In the genomic region with DNA sequence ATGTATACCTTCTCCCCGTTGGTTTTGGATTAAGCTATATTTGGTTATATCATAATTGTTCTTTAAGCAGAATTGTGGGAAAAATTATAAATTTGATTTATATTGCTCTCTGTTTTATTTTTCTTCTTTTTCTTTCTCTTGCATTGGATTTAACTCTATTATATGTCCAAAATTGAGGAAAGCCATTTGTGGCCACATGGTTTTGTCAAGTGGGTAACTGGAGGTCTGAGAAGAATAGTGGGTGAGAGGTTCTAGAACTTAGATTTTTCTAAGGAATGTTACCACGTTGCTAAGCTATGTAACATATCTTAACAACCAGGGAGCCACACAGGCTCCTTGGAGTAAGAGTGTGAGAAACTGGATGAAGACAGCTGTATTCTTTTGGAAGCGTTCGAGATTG, we compare ENCODE assay signal across 27 cellular contexts. TPM values are rescaled to one million over a fixed set of nuclear protein-coding genes. Genes with fewer than 3 reads are reported as not detected.
DNase-seq lines count a peak whose midpoint lies in the region; ATAC-seq and TF ChIP-seq lines count a peak whose summit lies in the region.
"Had no signal": no experiment of that assay in that cellular context is flagged by ENCODE, and none has a peak within 500 bp of the region (broad histone marks: within the 10 kb centered on the region; RNA-seq: fewer than 3 reads in every experiment).

Gene C4orf17 (plus strand): TSS at position 301 of the 400 bp plus-strand sequence. CDS start 2,061 bp downstream, outside the sequence.

- H3K36me3 Mint-ChIP-seq in CD4-positive, alpha-beta T cell (ENCODE audit: low read depth) = no peaks in the 10 kb centered on the region
- no peaks in the 10 kb centered on the region for H3K36me3 Mint-ChIP-seq in GM23338 (ENCODE audit: low read depth)
- peaks cover 0 to 4% (median 0%) of the 10 kb centered on the region in 5 donors for H3K36me3 Mint-ChIP-seq in naive thymus-derived CD4-positive, alpha-beta T cell
- H3K36me3 Mint-ChIP-seq: CD14-positive monocyte; CD4-positive, CD25-positive, alpha-beta regulatory T cell; CD8-positive, alpha-beta T cell had no signal

- CTCF ChIA-PET in CD4-positive, alpha-beta T cell (lab: Charles Lee) = no interaction called here
- CTCF ChIA-PET in naive thymus-derived CD4-positive, alpha-beta T cell (lab: Charles Lee) = no interaction called here

- H3K9me3 Mint-ChIP-seq in CD4-positive, alpha-beta T cell = peaks cover 2% of the 10 kb centered on the region
- H3K9me3 Mint-ChIP-seq in GM23338 = peaks cover 2% of the 10 kb centered on the region; the same call in 1 of the 3 replicates
- H3K9me3 Mint-ChIP-seq in naive thymus-derived CD4-positive, alpha-beta T cell = peaks cover 0 to 7% (median 0%) of the 10 kb centered on the region in 11 donors
- H3K9me3 Mint-ChIP-seq: CD8-positive, alpha-beta T cell had no signal

- H3K4me1 Mint-ChIP-seq in CD4-positive, alpha-beta T cell (ENCODE audit: low read depth) = peaks cover 43% of the 10 kb centered on the region
- H3K4me1 Mint-ChIP-seq in GM23338 = no peaks in the 10 kb centered on the region
- H3K4me1 Mint-ChIP-seq in naive thymus-derived CD4-positive, alpha-beta T cell = peaks cover 24 to 47% (median 39%) of the 10 kb centered on the region in 7 donors
- H3K4me1 Mint-ChIP-seq: CD14-positive monocyte had no signal

- H3K27me3 Mint-ChIP-seq in CD4-positive, alpha-beta T cell = no peaks in the 10 kb centered on the region
- H3K27me3 Mint-ChIP-seq in GM23338 (ENCODE audit: insufficient read depth, low read depth, poor library complexity) = no peaks in the 10 kb centered on the region
- peaks cover 0 to 11% (median 0%) of the 10 kb centered on the region in 5 donors for H3K27me3 Mint-ChIP-seq in naive thymus-derived CD4-positive, alpha-beta T cell

- peak within 1 kb of the TSS; percentile 90 for H3K27ac Mint-ChIP-seq in CD4-positive, alpha-beta T cell
- peak within 1 kb of the TSS; percentile 77; the same call in 1 of the 2 replicates for H3K27ac Mint-ChIP-seq in GM23338
- H3K27ac Mint-ChIP-seq in naive thymus-derived CD4-positive, alpha-beta T cell = peak within 1 kb of the TSS in 7 of 9 donors; percentile 8 to 91 (median 73)
- H3K27ac Mint-ChIP-seq: CD14-positive monocyte; CD4-positive, CD25-positive, alpha-beta regulatory T cell; CD8-positive, alpha-beta T cell had no signal

- no peak within 1 kb of the TSS for H2AFZ ChIP-seq in GM23338

- no peak for TF ChIP-seq CTCF in CD4-positive, alpha-beta T cell (IDR thresholded peaks at IDR 0.05)
- TF ChIP-seq CTCF in GM23338 (conservative IDR thresholded peaks at IDR 0.05; ENCODE audit: low read depth in 2 of 2) (no peak), testis (IDR thresholded peaks at IDR 0.05) (no peak)

- H3K4me3 ChIP-seq in GM23338 = no peak within 1 kb of the TSS
- no peak within 1 kb of the TSS for H3K4me3 ChIP-seq in naive thymus-derived CD4-positive, alpha-beta T cell (ENCODE audit: low read length)
- no peak within 1 kb of the TSS for H3K4me3 ChIP-seq in testis
- H3K4me3 ChIP-seq: BLaER1, GM12878 had no signal

- no peaks in the 10 kb centered on the region for H3K79me2 ChIP-seq in GM23338 (replicated peaks; ENCODE audit: insufficient read depth)

- no peak for ATAC-seq in CD4-positive, alpha-beta T cell (ENCODE audit: poor library complexity)
- ATAC-seq in GM23338 = no peak
- ATAC-seq in naive thymus-derived CD4-positive, alpha-beta T cell = no peak
- ATAC-seq in sciatic nerve = no peak
- ATAC-seq: CD8-positive, alpha-beta T cell; GM12878 had no signal

- no peak for TF ChIP-seq POLR2A in testis (IDR thresholded peaks at IDR 0.05)

- H3K4me3 Mint-ChIP-seq in CD4-positive, alpha-beta T cell = no peak within 1 kb of the TSS
- no peak within 1 kb of the TSS for H3K4me3 Mint-ChIP-seq in GM23338
- H3K4me3 Mint-ChIP-seq in naive thymus-derived CD4-positive, alpha-beta T cell = no peak within 1 kb of the TSS
- H3K4me3 Mint-ChIP-seq: CD14-positive monocyte; CD8-positive, alpha-beta T cell had no signal

- DNase-seq in CD4-positive, alpha-beta T cell = no peak
- DNase-seq in GM23338 (ENCODE audit: low spot score) = no peak
- DNase-seq in naive thymus-derived CD4-positive, alpha-beta T cell = no peak
- DNase-seq in testis = no peak
- no peak for DNase-seq in activated effector memory CD4-positive, alpha-beta T cell treated with anti-CD3 and anti-CD28 coated beads, Interleukin-2, amount 50 U/mL, for 16 hours
- no peak for DNase-seq in cerebellar cortex (ENCODE audit: low spot score)
- no peak for DNase-seq in sciatic nerve (ENCODE audit: low spot score)
- DNase-seq: 8988T; ACHN; BE2C; C1 segment of cervical spinal cord; CD4-positive, CD25-positive, alpha-beta regulatory T cell; CD8-positive, alpha-beta T cell; DMS 273 treated with DMSO at 0.1 percent for 48 hours; DMS153; DMS53; DMS79; DND-41; EL; GDM1 had no signal

- H3K4me1 ChIP-seq in GM23338 (ENCODE audit: insufficient read depth) = no peaks in the 10 kb centered on the region
- peaks cover 8 to 27% of the 10 kb centered on the region in 2 donors for H3K4me1 ChIP-seq in naive thymus-derived CD4-positive, alpha-beta T cell (ENCODE audit: control insufficient read depth in 2 of 2, insufficient read depth in 2 of 2, low read length in 2 of 2)
- H3K4me1 ChIP-seq in testis = no peaks in the 10 kb centered on the region
- H3K4me1 ChIP-seq: BE2C, BLaER1 had no signal

- H4K20me1 ChIP-seq in GM23338 (replicated peaks; ENCODE audit: insufficient read depth) = no peaks in the 10 kb centered on the region
- H4K20me1 ChIP-seq: BLaER1 had no signal

- no peaks in the 10 kb centered on the region for H3K27me3 ChIP-seq in CD4-positive, alpha-beta T cell (ENCODE audit: control insufficient read depth, insufficient read depth, low read length)
- H3K27me3 ChIP-seq in GM23338 (ENCODE audit: insufficient read depth) (no peaks in the 10 kb centered on the region), testis (no peaks in the 10 kb centered on the region)
- no peaks in the 10 kb centered on the region for H3K27me3 ChIP-seq in naive thymus-derived CD4-positive, alpha-beta T cell (ENCODE audit: control insufficient read depth in 2 of 2, insufficient read depth in 2 of 2, low read length in 2 of 2)
- H3K27me3 ChIP-seq: BLaER1 had no signal

- H3F3A ChIP-seq in GM23338 (replicated peaks; ENCODE audit: low read depth) = no peaks in the 10 kb centered on the region

- POLR2A ChIA-PET in CD4-positive, alpha-beta T cell (lab: Charles Lee) = no interaction called here
- POLR2A ChIA-PET in naive thymus-derived CD4-positive, alpha-beta T cell (lab: Charles Lee) = no interaction called here

- no peak within 1 kb of the TSS for H3K27ac ChIP-seq in CD4-positive, alpha-beta T cell (ENCODE audit: low read depth, low read length)
- no peak within 1 kb of the TSS for H3K27ac ChIP-seq in GM23338 (ENCODE audit: low read depth)
- H3K27ac ChIP-seq in naive thymus-derived CD4-positive, alpha-beta T cell (ENCODE audit: low read depth, low read length) = no peak within 1 kb of the TSS
- H3K27ac ChIP-seq in testis = no peak within 1 kb of the TSS
- H3K27ac ChIP-seq: BLaER1 had no signal

- WGBS in testis, 2 donors = 81 to 84% methylated on average over 4 of the region's 4 CpGs

- no peak within 1 kb of the TSS for H3K4me2 ChIP-seq in GM23338
- H3K4me2 ChIP-seq: BLaER1 had no signal

- H3K36me3 ChIP-seq in GM23338 (ENCODE audit: insufficient read depth) (no peaks in the 10 kb centered on the region), testis (ENCODE audit: low read depth, missing control alignments) (no peaks in the 10 kb centered on the region)
- H3K36me3 ChIP-seq in naive thymus-derived CD4-positive, alpha-beta T cell (ENCODE audit: control insufficient read depth in 2 of 3, insufficient read depth in 3 of 3, low read length in 3 of 3) = no peaks in the 10 kb centered on the region
- H3K36me3 ChIP-seq: BE2C, BLaER1 had no signal

- H3K9me3 ChIP-seq in CD4-positive, alpha-beta T cell (ENCODE audit: control insufficient read depth, low read length) = no peaks in the 10 kb centered on the region
- H3K9me3 ChIP-seq in naive thymus-derived CD4-positive, alpha-beta T cell (ENCODE audit: control insufficient read depth in 2 of 3, low read length in 3 of 3) = no peaks in the 10 kb centered on the region
- no peaks in the 10 kb centered on the region for H3K9me3 ChIP-seq in testis
- H3K9me3 ChIP-seq: BE2C, BLaER1 had no signal

- peaks cover 11% of the 10 kb centered on the region for H3K9me2 ChIP-seq in GM23338 (ENCODE audit: insufficient read depth)

- intact Hi-C loops in CD4-positive, alpha-beta T cell (cut with DNase I, micrococcal nuclease) = no loop called here
- intact Hi-C loops in naive thymus-derived CD4-positive, alpha-beta T cell (cut with micrococcal nuclease) = no loop called here
- intact Hi-C loops in testis (cut with DNase I; ENCODE audit: low total_unique reads) (no loop called here), sciatic nerve (cut with DNase I) (no loop called here)

RNA-seq across cellular contexts. Expression of gene C4orf17, which starts in this region (rescaled TPM):
- not detected for total RNA-seq in CD4-positive, alpha-beta T cell
- total RNA-seq in GM23338 (2014; rRNA removed; shearing (Covaris generic)) = not detected in 2 replicates
- polyA plus RNA-seq in GM23338 (2016; fragmentation: Nextera tagmentation; extraction: Ambion mirVana) = not detected in 2 replicates
- not detected for total RNA-seq in naive thymus-derived CD4-positive, alpha-beta T cell
- polyA plus RNA-seq in naive thymus-derived CD4-positive, alpha-beta T cell = under 1 TPM in 1 of 2 donors, not detected in 1; 0.07 TPM
- 10 to 100 TPM; 10.9 to 18.9 TPM for total RNA-seq in testis
- polyA plus RNA-seq in testis (ENCODE audit: insufficient read depth, low read depth, low replicate concordance) = 51.2 TPM
- not detected for total RNA-seq in sciatic nerve
- total RNA-seq: A673; CD4-positive, CD25-positive, alpha-beta regulatory T cell; CD8-positive, alpha-beta T cell; Daoy; G401; GM12878 had no signal
- polyA plus RNA-seq: AG04450; CD14-positive monocyte; CD4-positive, CD25-positive, alpha-beta regulatory T cell; GM12878 had no signal

Comparison
In these comparisons a context has a peak if more than half of its experiments do, and no peak if none do; other contexts are left out.
1. RNA of gene C4orf17 (total RNA-seq): 10.9 to 18.9 TPM in testis; not detected in CD4-positive, alpha-beta T cell, not detected in GM23338, not detected in naive thymus-derived CD4-positive, alpha-beta T cell and not detected in sciatic nerve (single experiment); every median in the first group is over 10 times any median in the second.
2. RNA of gene C4orf17 (polyA plus RNA-seq): 51.2 TPM in testis (single experiment); 0.07 TPM in naive thymus-derived CD4-positive, alpha-beta T cell and not detected in GM23338; every median in the first group is over 10 times any median in the second.
3. Peak in every context shown above with its lines, with median percentiles within 50 percentile points of each other: H3K27ac Mint-ChIP-seq.